35 cellular contexts compared by ENCODE assay signal in genomic region chr19:2827022-2827421, GRCh38. TPM values are rescaled to one million over a fixed set of nuclear protein-coding genes. Genes with fewer than 3 reads are reported as not detected.
"Had no signal": no experiment of that assay in that cellular context is flagged by ENCODE, and none has a peak within 500 bp of the region (broad histone marks: within the 10 kb centered on the region; RNA-seq: fewer than 3 reads in every experiment).

No MANE protein-coding gene starts in this region.

- H3K36me3 ChIP-seq: MG63 had no signal

- H3K27ac ChIP-seq: KMS-11 had no signal

- DNase-seq: Karpas-422, Kasumi-1, MG63, MM.1S, MV-4-11, NCI-H1048, NCI-H1092, NCI-H1092 treated with DMSO at 0.1 percent for 48 hours, NCI-H1105, NCI-H1105 treated with DMSO at 0.1 percent for 48 hours, NCI-H1417, NCI-H1417 treated with DMSO at 0.1 percent for 48 hours, NCI-H1436, NCI-H1436 treated with DMSO at 0.1 percent for 48 hours, NCI-H146, NCI-H1694, NCI-H1694 treated with DMSO at 0.1 percent for 48 hours, NCI-H187, NCI-H187 treated with DMSO at 0.1 percent for 48 hours, NCI-H1930, NCI-H2029, NCI-H2081, NCI-H2081 treated with DMSO at 0.1 percent for 48 hours, NCI-H2107, NCI-H2171, NCI-H2171 treated with DMSO at 0.1 percent for 48 hours, NCI-H2227 treated with DMSO at 0.1 percent for 48 hours, NCI-H226, NCI-H345, NCI-H446, NCI-H446 treated with DMSO at 0.1 percent for 48 hours, NCI-H510A, NCI-H510A treated with DMSO at 0.1 percent for 48 hours had no signal

- H3K27me3 ChIP-seq: MG63 had no signal

- H3K4me3 ChIP-seq: MG63 had no signal

- H3K9me3 ChIP-seq: MG63 had no signal

RNA-seq across cellular contexts. Expression of gene ZNF556, which starts 40.1 kb away (rescaled TPM):
- total RNA-seq: MCF 10A had no signal
